Comparison of ENCODE assay signal across 19 cellular contexts in genomic region chr10:48459270-48460147, GRCh38.
DNase-seq lines count a peak whose midpoint lies in the region; ATAC-seq, FAIRE-seq and TF ChIP-seq lines count a peak whose summit lies in the region.
"Had no signal": no experiment of that assay in that cellular context is flagged by ENCODE, and none has a peak within 500 bp of the region (broad histone marks: within the 10 kb centered on the region; RNA-seq: fewer than 3 reads in every experiment).

No MANE protein-coding gene starts in this region.

- no peaks in the 10 kb centered on the region for H3K4me1 Mint-ChIP-seq in activated T-cell treated with anti-CD3 and anti-CD28 coated beads, Interleukin-2, amount 50 U/mL, for 24 hours (ENCODE audit: low read depth)
- no peaks in the 10 kb centered on the region for H3K4me1 Mint-ChIP-seq in activated T-cell treated with anti-CD3 and anti-CD28 coated beads, Interleukin-2, amount 50 U/mL, for 72 hours (ENCODE audit: low read depth)
- H3K4me1 Mint-ChIP-seq: activated T-helper 17 cell treated with anti-CD3 and anti-CD28 coated beads, Interleukin-2, amount 50 U/mL, for 72 hours had no signal

- POLR2A ChIA-PET in GM10248 (lab: Yijun Ruan, JAX), result no interaction called here

- TF ChIP-seq EP300 in suprapubic skin (IDR thresholded peaks at IDR 0.05), result no peak

- H3K4me3 ChIP-seq in Peyer's patch (no peak overlapping the region), kidney (ENCODE audit: low read length in 2 of 2) (no peak overlapping the region), suprapubic skin (no peak overlapping the region)
- H3K4me3 ChIP-seq: dorsolateral prefrontal cortex, MG63 had no signal

- H3K27me3 Mint-ChIP-seq in activated T-cell treated with anti-CD3 and anti-CD28 coated beads, Interleukin-2, amount 50 U/mL, for 24 hours, result peaks cover 5% of the 10 kb centered on the region
- no peaks in the 10 kb centered on the region for H3K27me3 Mint-ChIP-seq in activated T-cell treated with anti-CD3 and anti-CD28 coated beads, Interleukin-2, amount 50 U/mL, for 72 hours (ENCODE audit: low read depth)

- WGBS in suprapubic skin, result 81% methylated on average over 5 of the region's 23 CpGs

- H3K4me1 ChIP-seq in Peyer's patch (peaks cover 0 to 10% (median 0%) of the 10 kb centered on the region in 4 donors), kidney (ENCODE audit: control insufficient read depth in 1 of 2, insufficient read depth in 1 of 2, low read depth in 1 of 2, low read length in 2 of 2) (peaks cover 0 to 5% of the 10 kb centered on the region in 2 donors), suprapubic skin (no peaks in the 10 kb centered on the region)

- no peak for ATAC-seq in activated T-cell treated with anti-CD3 and anti-CD28 coated beads, Interleukin-2, amount 50 U/mL, for 72 hours (replicated peaks in 1 of 2)
- ATAC-seq in GM19324 (IDR thresholded peaks at IDR 0.05; ENCODE audit: low FRiP score, unreplicated experiment), result no peak
- ATAC-seq: activated T-helper 17 cell treated with anti-CD3 and anti-CD28 coated beads, Interleukin-2, amount 50 U/mL, for 72 hours; CD8-positive, alpha-beta T cell; left cardiac atrium had no signal

- H3K9ac ChIP-seq in kidney (ENCODE audit: low read length in 2 of 2), result no peak overlapping the region

- TF ChIP-seq POLR2A in Peyer's patch (IDR thresholded peaks at IDR 0.05) (no peak), suprapubic skin (IDR thresholded peaks at IDR 0.05) (no peak)

- no peak overlapping the region for H3K4me3 Mint-ChIP-seq in activated T-cell treated with anti-CD3 and anti-CD28 coated beads, Interleukin-2, amount 50 U/mL, for 24 hours
- H3K4me3 Mint-ChIP-seq in activated T-cell treated with anti-CD3 and anti-CD28 coated beads, Interleukin-2, amount 50 U/mL, for 72 hours, result no peak overlapping the region
- H3K4me3 Mint-ChIP-seq: activated T-helper 17 cell treated with anti-CD3 and anti-CD28 coated beads, Interleukin-2, amount 50 U/mL, for 72 hours; CD8-positive, alpha-beta T cell had no signal

- H3K36me3 ChIP-seq in Peyer's patch (no peaks in the 10 kb centered on the region), kidney (ENCODE audit: control insufficient read depth in 1 of 2, insufficient read depth in 2 of 2, low read length in 2 of 2) (no peaks in the 10 kb centered on the region), suprapubic skin (no peaks in the 10 kb centered on the region)
- H3K36me3 ChIP-seq: MG63 had no signal

- H3K27ac ChIP-seq in Peyer's patch (no peak overlapping the region), kidney (ENCODE audit: low read depth in 2 of 2, low read length in 2 of 2) (no peak overlapping the region), suprapubic skin (no peak overlapping the region)
- H3K27ac ChIP-seq: dorsolateral prefrontal cortex had no signal

- CTCF ChIA-PET in GM10248 (lab: Yijun Ruan, JAX), result interaction anchor here (0.7 to 1.6 kb wide), 6 partner anchors 10 to 197 kb away, joined by 3 to 5 read pairs (median 4); no protein-coding TSS in a partner anchor

- no peaks in the 10 kb centered on the region for H3K9me3 ChIP-seq in Peyer's patch
- no peaks in the 10 kb centered on the region for H3K9me3 ChIP-seq in kidney (ENCODE audit: control insufficient read depth in 1 of 2, low read length in 2 of 2)
- no peaks in the 10 kb centered on the region for H3K9me3 ChIP-seq in suprapubic skin
- H3K9me3 ChIP-seq: MG63 had no signal

- H3K9me3 Mint-ChIP-seq in activated T-cell treated with anti-CD3 and anti-CD28 coated beads, Interleukin-2, amount 50 U/mL, for 24 hours, result no peaks in the 10 kb centered on the region
- H3K9me3 Mint-ChIP-seq in activated T-cell treated with anti-CD3 and anti-CD28 coated beads, Interleukin-2, amount 50 U/mL, for 72 hours, result no peaks in the 10 kb centered on the region
- H3K9me3 Mint-ChIP-seq: activated T-helper 17 cell treated with anti-CD3 and anti-CD28 coated beads, Interleukin-2, amount 50 U/mL, for 72 hours; CD8-positive, alpha-beta T cell had no signal

- TF ChIP-seq CTCF in Peyer's patch (IDR thresholded peaks at IDR 0.05), result no peak
- TF ChIP-seq CTCF in kidney (IDR thresholded peaks at IDR 0.05; ENCODE audit: borderline replicate concordance, extremely low read depth, insufficient read depth), result no peak
- TF ChIP-seq CTCF in suprapubic skin (IDR thresholded peaks at IDR 0.05), result no peak
- no peak for TF ChIP-seq CTCF in GM10248 (IDR thresholded peaks at IDR 0.05; ENCODE audit: control extremely low read depth, extremely low read depth, low read depth, missing control alignments)

- no peaks in the 10 kb centered on the region for H3K27me3 ChIP-seq in Peyer's patch
- no peaks in the 10 kb centered on the region for H3K27me3 ChIP-seq in suprapubic skin
- H3K27me3 ChIP-seq: dorsolateral prefrontal cortex, MG63 had no signal

- peak; percentile 18 for DNase-seq in activated T-cell treated with anti-CD3 and anti-CD28 coated beads, Interleukin-2, amount 50 U/mL, for 24 hours
- no peak for DNase-seq in activated T-cell treated with anti-CD3 and anti-CD28 coated beads, Interleukin-2, amount 50 U/mL, for 72 hours
- DNase-seq in Peyer's patch (peak in 2 of 3 donors; percentile 28 to 40), kidney (peak; percentile 63), suprapubic skin (ENCODE audit: low spot score in 2 of 2) (peak; percentile 49 to 68), NCI-H1048 (lab: John Stamatoyannopoulos, UW) (no peak), GM10248 (ENCODE audit: extremely low spot score) (no peak)
- DNase-seq: activated CD4-positive, alpha-beta T cell treated with anti-CD3 and anti-CD28 coated beads for 48 hours; left cardiac atrium; MG63; NCI-H774; RPMI8226; stimulated activated CD4-positive, alpha-beta T cell treated with anti-CD3 and anti-CD28 coated beads, Interleukin-15, amount 100 ng/mL, for 24 hours; T-helper 1 cell had no signal

- H3K36me3 Mint-ChIP-seq in activated T-cell treated with anti-CD3 and anti-CD28 coated beads, Interleukin-2, amount 50 U/mL, for 24 hours (ENCODE audit: low read depth), result no peaks in the 10 kb centered on the region
- no peaks in the 10 kb centered on the region for H3K36me3 Mint-ChIP-seq in activated T-cell treated with anti-CD3 and anti-CD28 coated beads, Interleukin-2, amount 50 U/mL, for 72 hours (ENCODE audit: insufficient read depth in 2 of 2)
- H3K36me3 Mint-ChIP-seq: CD8-positive, alpha-beta T cell had no signal

- no peak for FAIRE-seq in kidney (lab: Jason Lieb, UNC)
- FAIRE-seq: GM12892 had no signal

- intact Hi-C loops in kidney (cut with DNase I), result no loop called here

- no peak overlapping the region for H3K27ac Mint-ChIP-seq in activated T-cell treated with anti-CD3 and anti-CD28 coated beads, Interleukin-2, amount 50 U/mL, for 24 hours
- H3K27ac Mint-ChIP-seq in activated T-cell treated with anti-CD3 and anti-CD28 coated beads, Interleukin-2, amount 50 U/mL, for 72 hours, result no peak overlapping the region
- H3K27ac Mint-ChIP-seq: activated T-helper 17 cell treated with anti-CD3 and anti-CD28 coated beads, Interleukin-2, amount 50 U/mL, for 72 hours; CD8-positive, alpha-beta T cell had no signal

Comparison
In these comparisons a context has a peak if more than half of its experiments do, and no peak if none do; other contexts are left out.
1. DNase-seq: peak in activated T-cell treated with anti-CD3 and anti-CD28 coated beads, Interleukin-2, amount 50 U/mL, for 24 hours (single experiment), Peyer's patch (2 of 3), kidney (single experiment) and suprapubic skin (2 of 2); none in activated T-cell treated with anti-CD3 and anti-CD28 coated beads, Interleukin-2, amount 50 U/mL, for 72 hours (0 of 2), NCI-H1048 (single experiment) and GM10248 (single experiment).